Comparison of ENCODE assay signal across 1 cellular context in the genomic region with DNA sequence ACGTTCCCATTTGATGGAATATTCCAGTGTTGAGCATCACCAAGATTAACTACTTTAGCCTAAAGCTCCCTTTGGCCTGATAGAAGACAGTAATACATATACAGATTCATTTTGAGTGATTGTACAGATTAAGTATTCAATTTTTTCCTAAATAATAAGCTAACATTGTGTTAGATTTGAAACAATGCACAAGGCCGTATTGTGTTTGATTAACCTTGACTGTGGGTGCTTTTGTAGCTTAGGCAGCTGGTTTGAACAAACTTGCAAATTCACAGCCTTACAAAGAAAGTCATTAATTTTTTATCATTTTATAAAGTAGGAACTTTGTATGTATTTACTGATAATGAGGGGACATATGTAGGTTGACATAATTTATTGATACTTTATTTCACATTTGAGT.
TF ChIP-seq lines count a peak whose summit lies in the region.

No MANE protein-coding gene starts in this region.

TF ChIP-seq in GM23338, 12 proteins besides CTCF, POLR2A, EP300 and RAD21 (continued from another document):
- TF ChIP-seq, protein P1, sequence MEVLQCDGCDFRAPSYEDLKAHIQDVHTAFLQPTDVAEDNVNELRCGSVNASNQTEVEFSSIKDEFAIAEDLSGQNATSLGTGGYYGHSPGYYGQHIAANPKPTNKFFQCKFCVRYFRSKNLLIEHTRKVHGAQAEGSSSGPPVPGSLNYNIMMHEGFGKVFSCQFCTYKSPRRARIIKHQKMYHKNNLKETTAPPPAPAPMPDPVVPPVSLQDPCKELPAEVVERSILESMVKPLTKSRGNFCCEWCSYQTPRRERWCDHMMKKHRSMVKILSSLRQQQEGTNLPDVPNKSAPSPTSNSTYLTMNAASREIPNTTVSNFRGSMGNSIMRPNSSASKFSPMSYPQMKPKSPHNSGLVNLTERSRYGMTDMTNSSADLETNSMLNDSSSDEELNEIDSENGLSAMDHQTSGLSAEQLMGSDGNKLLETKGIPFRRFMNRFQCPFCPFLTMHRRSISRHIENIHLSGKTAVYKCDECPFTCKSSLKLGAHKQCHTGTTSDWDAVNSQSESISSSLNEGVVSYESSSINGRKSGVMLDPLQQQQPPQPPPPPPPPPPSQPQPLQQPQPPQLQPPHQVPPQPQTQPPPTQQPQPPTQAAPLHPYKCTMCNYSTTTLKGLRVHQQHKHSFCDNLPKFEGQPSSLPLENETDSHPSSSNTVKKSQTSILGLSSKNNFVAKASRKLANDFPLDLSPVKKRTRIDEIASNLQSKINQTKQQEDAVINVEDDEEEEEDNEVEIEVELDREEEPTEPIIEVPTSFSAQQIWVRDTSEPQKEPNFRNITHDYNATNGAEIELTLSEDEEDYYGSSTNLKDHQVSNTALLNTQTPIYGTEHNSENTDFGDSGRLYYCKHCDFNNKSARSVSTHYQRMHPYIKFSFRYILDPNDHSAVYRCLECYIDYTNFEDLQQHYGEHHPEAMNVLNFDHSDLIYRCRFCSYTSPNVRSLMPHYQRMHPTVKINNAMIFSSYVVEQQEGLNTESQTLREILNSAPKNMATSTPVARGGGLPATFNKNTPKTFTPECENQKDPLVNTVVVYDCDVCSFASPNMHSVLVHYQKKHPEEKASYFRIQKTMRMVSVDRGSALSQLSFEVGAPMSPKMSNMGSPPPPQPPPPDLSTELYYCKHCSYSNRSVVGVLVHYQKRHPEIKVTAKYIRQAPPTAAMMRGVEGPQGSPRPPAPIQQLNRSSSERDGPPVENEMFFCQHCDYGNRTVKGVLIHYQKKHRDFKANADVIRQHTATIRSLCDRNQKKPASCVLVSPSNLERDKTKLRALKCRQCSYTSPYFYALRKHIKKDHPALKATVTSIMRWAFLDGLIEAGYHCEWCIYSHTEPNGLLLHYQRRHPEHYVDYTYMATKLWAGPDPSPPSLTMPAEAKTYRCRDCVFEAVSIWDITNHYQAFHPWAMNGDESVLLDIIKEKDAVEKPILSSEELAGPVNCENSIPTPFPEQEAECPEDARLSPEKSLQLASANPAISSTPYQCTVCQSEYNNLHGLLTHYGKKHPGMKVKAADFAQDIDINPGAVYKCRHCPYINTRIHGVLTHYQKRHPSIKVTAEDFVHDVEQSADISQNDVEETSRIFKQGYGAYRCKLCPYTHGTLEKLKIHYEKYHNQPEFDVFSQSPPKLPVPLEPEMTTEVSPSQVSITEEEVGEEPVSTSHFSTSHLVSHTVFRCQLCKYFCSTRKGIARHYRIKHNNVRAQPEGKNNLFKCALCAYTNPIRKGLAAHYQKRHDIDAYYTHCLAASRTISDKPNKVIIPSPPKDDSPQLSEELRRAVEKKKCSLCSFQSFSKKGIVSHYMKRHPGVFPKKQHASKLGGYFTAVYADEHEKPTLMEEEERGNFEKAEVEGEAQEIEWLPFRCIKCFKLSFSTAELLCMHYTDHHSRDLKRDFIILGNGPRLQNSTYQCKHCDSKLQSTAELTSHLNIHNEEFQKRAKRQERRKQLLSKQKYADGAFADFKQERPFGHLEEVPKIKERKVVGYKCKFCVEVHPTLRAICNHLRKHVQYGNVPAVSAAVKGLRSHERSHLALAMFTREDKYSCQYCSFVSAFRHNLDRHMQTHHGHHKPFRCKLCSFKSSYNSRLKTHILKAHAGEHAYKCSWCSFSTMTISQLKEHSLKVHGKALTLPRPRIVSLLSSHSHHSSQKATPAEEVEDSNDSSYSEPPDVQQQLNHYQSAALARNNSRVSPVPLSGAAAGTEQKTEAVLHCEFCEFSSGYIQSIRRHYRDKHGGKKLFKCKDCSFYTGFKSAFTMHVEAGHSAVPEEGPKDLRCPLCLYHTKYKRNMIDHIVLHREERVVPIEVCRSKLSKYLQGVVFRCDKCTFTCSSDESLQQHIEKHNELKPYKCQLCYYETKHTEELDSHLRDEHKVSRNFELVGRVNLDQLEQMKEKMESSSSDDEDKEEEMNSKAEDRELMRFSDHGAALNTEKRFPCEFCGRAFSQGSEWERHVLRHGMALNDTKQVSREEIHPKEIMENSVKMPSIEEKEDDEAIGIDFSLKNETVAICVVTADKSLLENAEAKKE (CRISPR knock-in tag; IDR thresholded peaks at IDR 0.05): no peak
- TF ChIP-seq EZH2phosphoT487 (IDR thresholded peaks at IDR 0.05; ENCODE audit: unreplicated experiment): no peak
- TF ChIP-seq, protein P2, sequence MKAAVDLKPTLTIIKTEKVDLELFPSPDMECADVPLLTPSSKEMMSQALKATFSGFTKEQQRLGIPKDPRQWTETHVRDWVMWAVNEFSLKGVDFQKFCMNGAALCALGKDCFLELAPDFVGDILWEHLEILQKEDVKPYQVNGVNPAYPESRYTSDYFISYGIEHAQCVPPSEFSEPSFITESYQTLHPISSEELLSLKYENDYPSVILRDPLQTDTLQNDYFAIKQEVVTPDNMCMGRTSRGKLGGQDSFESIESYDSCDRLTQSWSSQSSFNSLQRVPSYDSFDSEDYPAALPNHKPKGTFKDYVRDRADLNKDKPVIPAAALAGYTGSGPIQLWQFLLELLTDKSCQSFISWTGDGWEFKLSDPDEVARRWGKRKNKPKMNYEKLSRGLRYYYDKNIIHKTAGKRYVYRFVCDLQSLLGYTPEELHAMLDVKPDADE (IDR thresholded peaks at IDR 0.05): no peak
- no peak for TF ChIP-seq POLR2AphosphoS5 (IDR thresholded peaks at IDR 0.05; ENCODE audit: low read depth)
- TF ChIP-seq EZH2 (IDR thresholded peaks at IDR 0.05; ENCODE audit: low read depth, unreplicated experiment): no peak
- no peak for TF ChIP-seq NANOG (IDR thresholded peaks at IDR 0.05; ENCODE audit: borderline replicate concordance)
- no peak for TF ChIP-seq ZNF331 (CRISPR knock-in tag; IDR thresholded peaks at IDR 0.05; ENCODE audit: low read depth)
- no peak for TF ChIP-seq JUNB (IDR thresholded peaks at IDR 0.05; ENCODE audit: unreplicated experiment)
